11 cellular contexts compared by ENCODE assay signal in the genomic region with DNA sequence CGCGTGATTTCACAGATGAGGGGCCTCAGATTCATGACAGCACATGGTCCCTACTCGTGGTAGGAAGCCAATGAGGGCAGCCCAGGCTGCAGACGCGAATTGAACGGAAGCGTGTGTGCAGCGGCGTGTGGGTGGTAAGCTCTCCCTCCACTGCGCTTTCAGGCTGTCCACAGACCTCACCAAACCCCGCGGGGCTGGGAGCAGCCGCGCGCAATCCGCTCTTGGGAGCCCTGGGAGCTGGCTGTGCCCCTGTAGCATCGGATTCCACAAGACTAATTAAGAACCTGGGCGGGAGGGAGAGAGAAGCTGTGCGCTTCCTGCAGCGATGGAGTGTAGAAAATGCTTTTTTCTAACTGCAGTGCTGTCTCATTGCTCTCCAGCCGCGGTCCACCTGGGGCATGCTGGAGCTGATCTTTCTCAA.
DNase-seq lines count a peak whose midpoint lies in the region; ATAC-seq and TF ChIP-seq lines count a peak whose summit lies in the region.
"Had no signal": no experiment of that assay in that cellular context is flagged by ENCODE, and none has a peak within 500 bp of the region (broad histone marks: within the 10 kb centered on the region; RNA-seq: fewer than 3 reads in every experiment).

No MANE protein-coding gene starts in this region.

- H3K4me3 ChIP-seq in BLaER1 treated with 17β-estradiol and CSF1 and Interleukin-3, amounts not matched to agents 10 nM and 100 nM: peak overlapping the region in 9 of 10 experiments; percentile 8 to 54 (median 33); a peak in 12 of 20 replicates
- H3K4me3 ChIP-seq in HUES48 (ENCODE audit: low read depth, low read length) (peak overlapping the region; percentile 45), epithelial cell of proximal tubule (ENCODE audit: low read depth, low read length) (peak overlapping the region; percentile 41)

- H3K4me1 ChIP-seq in BLaER1 treated with 17β-estradiol and CSF1 and Interleukin-3, amounts not matched to agents 10 nM and 100 nM: peaks cover 8 to 20% (median 14%) of the 10 kb centered on the region in 10 experiments; a peak in 19 of 20 replicates
- H3K4me1 ChIP-seq in HUES48 (ENCODE audit: control insufficient read depth, insufficient read depth, low read length): no peaks in the 10 kb centered on the region

- H3K9me3 ChIP-seq in BLaER1 treated with 17β-estradiol and CSF1 and Interleukin-3, amounts not matched to agents 10 nM and 100 nM (replicated peaks in 1 of 11): peaks cover 0 to 6% (median 3%) of the 10 kb centered on the region in 11 experiments; a peak in 11 of 22 replicates
- H3K9me3 ChIP-seq in HUES48 (ENCODE audit: control insufficient read depth, insufficient read depth, low read length): no peaks in the 10 kb centered on the region

- DNase-seq in epithelial cell of proximal tubule (ENCODE audit: low read depth) (no peak), cerebellum (ENCODE audit: low spot score) (no peak), DMS79 treated with DMSO at 0.1 percent for 48 hours (lab: John Stamatoyannopoulos, UW) (no peak), NCI-H1417 (lab: John Stamatoyannopoulos, UW) (no peak)
- no peak for DNase-seq in naive thymus-derived CD8-positive, alpha-beta T cell

- peaks cover 16 to 41% (median 22%) of the 10 kb centered on the region in 5 donors for H3K27me3 Mint-ChIP-seq in naive thymus-derived CD8-positive, alpha-beta T cell
- H3K27me3 Mint-ChIP-seq: IgD-negative memory B cell had no signal

- no peaks in the 10 kb centered on the region for H3K36me3 ChIP-seq in BLaER1 treated with 17β-estradiol and CSF1 and Interleukin-3, amounts not matched to agents 10 nM and 100 nM
- no peaks in the 10 kb centered on the region for H3K36me3 ChIP-seq in HUES48 (ENCODE audit: control insufficient read depth, insufficient read depth, low read length)

- ATAC-seq in naive thymus-derived CD8-positive, alpha-beta T cell: peak in 1 of 2 donors; percentile 43
- ATAC-seq in HG02852 (IDR thresholded peaks at IDR 0.05; ENCODE audit: unreplicated experiment): no peak

- H3K9ac ChIP-seq in BLaER1 treated with 17β-estradiol and CSF1 and Interleukin-3, amounts not matched to agents 10 nM and 100 nM: peak overlapping the region in 3 of 11 experiments; percentile 8 to 27 (median 18); a peak in 4 of 22 replicates
- no peak overlapping the region for H3K9ac ChIP-seq in HUES48 (ENCODE audit: low read depth, low read length)

- H3K27me3 ChIP-seq in BLaER1 treated with 17β-estradiol and CSF1 and Interleukin-3, amounts not matched to agents 10 nM and 100 nM: peaks cover 0 to 10% (median 0%) of the 10 kb centered on the region in 11 experiments; a peak in 3 of 22 replicates
- peaks cover 19% of the 10 kb centered on the region for H3K27me3 ChIP-seq in HUES48 (ENCODE audit: control insufficient read depth, insufficient read depth, low read length)

- H3K4me3 Mint-ChIP-seq in naive thymus-derived CD8-positive, alpha-beta T cell: peak overlapping the region in 9 of 10 donors; percentile 10 to 81 (median 59)
- H3K4me3 Mint-ChIP-seq: IgD-negative memory B cell had no signal

- peaks cover 0 to 4% (median 0%) of the 10 kb centered on the region in 9 donors for H3K9me3 Mint-ChIP-seq in naive thymus-derived CD8-positive, alpha-beta T cell

- H3K36me3 Mint-ChIP-seq in naive thymus-derived CD8-positive, alpha-beta T cell: no peaks in the 10 kb centered on the region
- H3K36me3 Mint-ChIP-seq: IgD-negative memory B cell had no signal

- POLR2A ChIA-PET in naive thymus-derived CD8-positive, alpha-beta T cell (lab: Charles Lee): no interaction called here

- H4K20me1 ChIP-seq in BLaER1 treated with 17β-estradiol and CSF1 and Interleukin-3, amounts not matched to agents 10 nM and 100 nM: no peaks in the 10 kb centered on the region

- H3K4me2 ChIP-seq in BLaER1 treated with 17β-estradiol and CSF1 and Interleukin-3, amounts not matched to agents 10 nM and 100 nM: peak overlapping the region; percentile 66 to 86 (median 81)

- no peak overlapping the region for H3K27ac Mint-ChIP-seq in naive thymus-derived CD8-positive, alpha-beta T cell
- H3K27ac Mint-ChIP-seq: IgD-negative memory B cell had no signal

- H3K4me1 Mint-ChIP-seq in naive thymus-derived CD8-positive, alpha-beta T cell: peaks cover 4 to 18% (median 9%) of the 10 kb centered on the region in 4 donors

- no peak overlapping the region for H3K27ac ChIP-seq in BLaER1 treated with 17β-estradiol and CSF1 and Interleukin-3, amounts not matched to agents 10 nM and 100 nM
- H3K27ac ChIP-seq in HUES48 (ENCODE audit: low read depth, low read length): no peak overlapping the region
- H3K27ac ChIP-seq: skin epidermis, VCaP had no signal

- TF ChIP-seq CTCF in epithelial cell of proximal tubule (conservative IDR thresholded peaks at IDR 0.05; ENCODE audit: low read depth, low read length): no peak
